ENCODE assay signal across 9 cellular contexts in the genomic region with DNA sequence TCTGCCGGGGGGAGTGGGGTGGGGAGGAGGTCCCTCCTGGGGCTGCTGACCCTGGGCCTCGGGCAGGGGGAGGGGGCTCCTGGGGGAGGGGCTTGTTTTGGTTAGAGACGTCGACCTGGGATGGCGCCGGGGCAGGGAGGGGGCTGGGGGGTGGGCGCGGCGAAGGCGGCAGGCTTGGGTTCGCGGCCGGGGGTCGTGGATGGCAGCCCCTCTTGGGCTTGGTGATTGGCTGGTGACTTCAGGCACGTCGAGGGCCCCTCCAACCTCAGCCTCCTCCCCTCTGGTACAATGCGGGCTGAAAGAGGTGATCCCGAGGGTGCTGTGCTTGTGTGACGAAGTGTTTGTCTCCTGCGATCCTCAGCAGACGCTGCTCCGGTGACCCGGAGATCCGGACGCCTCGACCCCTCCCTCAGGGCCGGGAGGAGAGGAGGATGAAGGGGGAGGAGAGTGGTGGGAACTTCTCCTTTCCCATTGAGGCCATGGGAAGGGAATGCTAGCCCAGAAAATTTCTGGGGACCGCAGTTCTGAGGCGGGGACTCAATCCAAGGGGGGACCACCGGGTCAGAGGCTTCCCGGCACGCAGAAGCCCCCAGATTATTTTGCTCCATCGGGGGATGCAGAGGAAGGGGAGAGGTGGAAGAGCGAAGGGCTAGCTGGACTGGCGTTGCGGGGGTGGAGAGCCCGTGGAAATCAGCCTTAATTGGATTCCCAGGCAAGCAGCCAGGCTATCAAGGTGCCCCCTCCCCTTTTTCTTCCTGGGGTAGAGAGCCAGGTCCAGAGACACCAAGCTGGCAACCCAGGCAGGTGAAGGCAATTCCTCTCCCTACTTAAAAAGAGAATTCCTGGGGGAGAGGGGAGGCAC. TPM values are rescaled to one million over a fixed set of nuclear protein-coding genes. Genes with fewer than 3 reads are reported as not detected.
A peak's percentile ranks its signal among the peaks of the same experiment; 100 is the strongest.
DNase-seq lines count a peak whose midpoint lies in the region; ATAC-seq and TF ChIP-seq lines count a peak whose summit lies in the region.
"Had no signal": no experiment of that assay in that cellular context is flagged by ENCODE, and none has a peak within 500 bp of the region (broad histone marks: within the 10 kb centered on the region; RNA-seq: fewer than 3 reads in every experiment).

No MANE protein-coding gene starts in this region.

- ATAC-seq in WTC11 = peak; percentile 15
- no peak for ATAC-seq in stimulated activated memory B cell treated with anti-CD40 and anti-IgM and Interleukin-4, amounts not matched to agents 10 μg/mL and 1 μg/mL and 100 μg/mL, for 72 hours

- DNase-seq in DMS79 treated with DMSO at 0.1 percent for 48 hours (lab: John Stamatoyannopoulos, UW) (peak; percentile 8), DMS79 (lab: John Stamatoyannopoulos, UW) (no peak), WTC11 (ENCODE audit: low spot score) (peak; percentile 63), DMS53 (lab: John Stamatoyannopoulos, UW) (no peak), T-helper 9 cell (no peak), NCI-H345 treated with DMSO at 0.1 percent for 48 hours (lab: John Stamatoyannopoulos, UW; ENCODE audit: unreplicated experiment) (no peak)
- DNase-seq: NCI-H2227 treated with DMSO at 0.1 percent for 48 hours had no signal

- no peak for TF ChIP-seq CTCF in WTC11 (IDR thresholded peaks at IDR 0.05)

- 0 out of 2 replicates have a peak overlapping the region, but pooled peaks have one; percentile 29 for H3K27ac Mint-ChIP-seq in WTC11
- H3K27ac Mint-ChIP-seq in stimulated activated memory B cell treated with anti-CD40 and anti-IgM and Interleukin-4, amounts not matched to agents 10 μg/mL and 1 μg/mL and 100 μg/mL, for 72 hours = peak overlapping the region; percentile 47

- CTCF ChIA-PET in WTC11 (lab: Charles Lee) = interaction anchor here (0.6 to 1.8 kb wide), 11 partner anchors 11 to 229 kb away, joined by 3 to 10 read pairs (median 3); a partner anchor contains a TSS

- peaks cover 98% of the 10 kb centered on the region for H3K27me3 Mint-ChIP-seq in WTC11 (ENCODE audit: low read depth)
- H3K27me3 Mint-ChIP-seq in stimulated activated memory B cell treated with anti-CD40 and anti-IgM and Interleukin-4, amounts not matched to agents 10 μg/mL and 1 μg/mL and 100 μg/mL, for 72 hours = peaks cover 38% of the 10 kb centered on the region

- peaks cover 51% of the 10 kb centered on the region for H3K4me1 Mint-ChIP-seq in WTC11
- peaks cover 58% of the 10 kb centered on the region for H3K4me1 Mint-ChIP-seq in stimulated activated memory B cell treated with anti-CD40 and anti-IgM and Interleukin-4, amounts not matched to agents 10 μg/mL and 1 μg/mL and 100 μg/mL, for 72 hours

- peak overlapping the region; percentile 81 for H3K4me3 Mint-ChIP-seq in WTC11
- H3K4me3 Mint-ChIP-seq in stimulated activated memory B cell treated with anti-CD40 and anti-IgM and Interleukin-4, amounts not matched to agents 10 μg/mL and 1 μg/mL and 100 μg/mL, for 72 hours = peak overlapping the region; percentile 54

- peak overlapping the region; percentile 4 for H3K4me3 ChIP-seq in iPS-11a (ENCODE audit: low read depth, low read length)

- POLR2A ChIA-PET in WTC11 (lab: Charles Lee) = interaction anchor here (0.5 to 1.1 kb wide), 4 partner anchors 30 to 491 kb away, joined by 3 to 4 read pairs (median 3); no protein-coding TSS in a partner anchor

- H3K9me3 Mint-ChIP-seq in WTC11 = no peaks in the 10 kb centered on the region
- no peaks in the 10 kb centered on the region for H3K9me3 Mint-ChIP-seq in stimulated activated memory B cell treated with anti-CD40 and anti-IgM and Interleukin-4, amounts not matched to agents 10 μg/mL and 1 μg/mL and 100 μg/mL, for 72 hours

- no peaks in the 10 kb centered on the region for H3K36me3 Mint-ChIP-seq in WTC11
- no peaks in the 10 kb centered on the region for H3K36me3 Mint-ChIP-seq in stimulated activated memory B cell treated with anti-CD40 and anti-IgM and Interleukin-4, amounts not matched to agents 10 μg/mL and 1 μg/mL and 100 μg/mL, for 72 hours

TF ChIP-seq in WTC11, 78 proteins besides CTCF, POLR2A, EP300 and RAD21:
- no peak for TF ChIP-seq ATF1 (CRISPR knock-in tag; IDR thresholded peaks at IDR 0.05)
- TF ChIP-seq ZNF263 (CRISPR knock-in tag; IDR thresholded peaks at IDR 0.05; ENCODE audit: low read depth) = peak; percentile 36; the same call in 1 of the 2 replicates

RNA-seq across cellular contexts. Expression of a gene that starts 44.0 kb away (rescaled TPM):
- total RNA-seq in WTC11 (2021) = 7.3 to 12.7 TPM (median 8.1 TPM) in 3 replicates

Comparison
In these comparisons a context has a peak if more than half of its experiments do, and no peak if none do; other contexts are left out.
1. DNase-seq: peak in DMS79 treated with DMSO at 0.1 percent for 48 hours (single experiment) and WTC11 (single experiment); none in DMS79 (single experiment), DMS53 (single experiment), T-helper 9 cell (single experiment) and NCI-H345 treated with DMSO at 0.1 percent for 48 hours (single experiment).